20 cellular contexts compared by ENCODE assay signal in the genomic region with DNA sequence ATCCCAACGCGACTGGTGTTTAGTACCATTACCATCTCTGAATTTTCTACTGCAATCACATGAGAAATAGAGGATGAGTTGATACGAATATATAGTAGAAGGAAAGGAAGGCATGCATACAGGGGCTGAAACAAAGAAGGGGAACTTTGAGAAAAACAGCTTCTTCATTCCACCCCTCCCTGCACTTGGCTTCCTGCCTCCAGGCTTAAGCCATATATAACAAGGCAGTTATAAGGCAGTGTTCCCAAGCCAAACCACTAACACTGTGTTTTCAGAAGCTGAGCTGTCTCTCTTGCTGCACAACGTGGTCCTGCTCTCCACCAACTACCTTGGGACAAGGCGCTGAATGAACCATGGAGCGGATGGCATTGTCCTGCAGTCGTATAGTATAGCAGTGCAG. TPM values are rescaled to one million over a fixed set of nuclear protein-coding genes. Genes with fewer than 3 reads are reported as not detected.
A peak's percentile ranks its signal among the peaks of the same experiment; 100 is the strongest.
DNase-seq lines count a peak whose midpoint lies in the region; ATAC-seq and TF ChIP-seq lines count a peak whose summit lies in the region.
"Had no signal": no experiment of that assay in that cellular context is flagged by ENCODE, and none has a peak within 500 bp of the region (broad histone marks: within the 10 kb centered on the region; RNA-seq: fewer than 3 reads in every experiment).

No MANE protein-coding gene starts in this region.

- no peak for ATAC-seq in activated CD8-positive, alpha-beta T cell treated with anti-CD3 and anti-CD28 coated beads, Interleukin-2, amount 10 ng/mL, durations not matched to agents 7 days and 5 days
- no peak for ATAC-seq in GM19351 (IDR thresholded peaks at IDR 0.05; ENCODE audit: unreplicated experiment)
- ATAC-seq: CD8-positive, alpha-beta T cell; GM12878; HCT116; PC-3 had no signal

- intact Hi-C loops in CD14-positive monocyte (cut with micrococcal nuclease): loop anchor here in 1 of 2 donors (10.0 kb wide), 1 partner anchor 286 kb away; the partner anchor contains the start of gene CELA1
- intact Hi-C loops in vagina (cut with DNase I): no loop called here

- peak overlapping the region; percentile 53 for H3K27ac ChIP-seq in 22Rv1
- no peak overlapping the region for H3K27ac ChIP-seq in vagina
- H3K27ac ChIP-seq: GM23248, HL-60 had no signal

- H3K9me3 ChIP-seq in vagina: no peaks in the 10 kb centered on the region
- H3K9me3 ChIP-seq: BE2C had no signal

- H3K4me3 Mint-ChIP-seq in CD14-positive monocyte (no peak overlapping the region), glutamatergic neuron (ENCODE audit: unreplicated experiment) (no peak overlapping the region)
- no peak overlapping the region for H3K4me3 Mint-ChIP-seq in activated CD8-positive, alpha-beta T cell treated with anti-CD3 and anti-CD28 coated beads, Interleukin-2, amount 10 ng/mL, durations not matched to agents 7 days and 5 days
- H3K4me3 Mint-ChIP-seq: CD8-positive, alpha-beta T cell had no signal

- POLR2A ChIA-PET in activated CD8-positive, alpha-beta T cell treated with anti-CD3 and anti-CD28 coated beads, Interleukin-2, amount 10 ng/mL, durations not matched to agents 7 days and 5 days (lab: Charles Lee): interaction anchor here (0.5 kb wide), 1 partner anchor 242 kb away, joined by 3 read pairs; no protein-coding TSS in a partner anchor

- TF ChIP-seq CTCF in 22Rv1 (IDR thresholded peaks at IDR 0.05): no peak
- no peak for TF ChIP-seq CTCF in CD14-positive monocyte (IDR thresholded peaks at IDR 0.05)
- TF ChIP-seq CTCF in glutamatergic neuron (IDR thresholded peaks at IDR 0.05; ENCODE audit: partially characterized antibody, unreplicated experiment): no peak
- no peak for TF ChIP-seq CTCF in vagina (IDR thresholded peaks at IDR 0.05)

- DNase-seq in CD14-positive monocyte (ENCODE audit: low spot score) (no peak), glutamatergic neuron (no peak), NCI-H524 (lab: John Stamatoyannopoulos, UW) (no peak), vagina (ENCODE audit: extremely low spot score in 2 of 2) (no peak), cerebellum (ENCODE audit: low spot score) (no peak)
- no peak for DNase-seq in activated CD8-positive, alpha-beta T cell treated with anti-CD3 and anti-CD28 coated beads, Interleukin-2, amount 10 ng/mL, durations not matched to agents 7 days and 5 days
- DNase-seq: BE2C; CD8-positive, alpha-beta T cell; DND-41; GM23248; NCI-H1417 treated with DMSO at 0.1 percent for 48 hours; NCI-H1930; NCI-H446; NCI-H748 treated with DMSO at 0.1 percent for 48 hours; PC-3 had no signal

- no peaks in the 10 kb centered on the region for H3K27me3 ChIP-seq in vagina
- H3K27me3 ChIP-seq: BE2C had no signal

- H3K4me1 Mint-ChIP-seq in CD14-positive monocyte: peaks cover 13% of the 10 kb centered on the region
- H3K4me1 Mint-ChIP-seq in activated CD8-positive, alpha-beta T cell treated with anti-CD3 and anti-CD28 coated beads, Interleukin-2, amount 10 ng/mL, durations not matched to agents 7 days and 5 days (ENCODE audit: low read depth): peaks cover 2% of the 10 kb centered on the region
- no peaks in the 10 kb centered on the region for H3K4me1 Mint-ChIP-seq in glutamatergic neuron (ENCODE audit: low read depth, unreplicated experiment)

- H3K36me3 Mint-ChIP-seq in CD14-positive monocyte: peaks cover 76 to 93% of the 10 kb centered on the region in 2 donors
- peaks cover 66% of the 10 kb centered on the region for H3K36me3 Mint-ChIP-seq in activated CD8-positive, alpha-beta T cell treated with anti-CD3 and anti-CD28 coated beads, Interleukin-2, amount 10 ng/mL, durations not matched to agents 7 days and 5 days (ENCODE audit: low read depth)
- no peaks in the 10 kb centered on the region for H3K36me3 Mint-ChIP-seq in glutamatergic neuron (ENCODE audit: unreplicated experiment)

- H3K4me3 ChIP-seq in vagina: no peak overlapping the region
- H3K4me3 ChIP-seq: GM12878, GM23248 had no signal

- CTCF ChIA-PET in activated CD8-positive, alpha-beta T cell treated with anti-CD3 and anti-CD28 coated beads, Interleukin-2, amount 10 ng/mL, durations not matched to agents 7 days and 5 days (lab: Charles Lee): interaction anchor here (0.7 kb wide), 1 partner anchor 187 kb away, joined by 3 read pairs; no protein-coding TSS in a partner anchor

- H3K27ac Mint-ChIP-seq in CD14-positive monocyte (peak overlapping the region in 4 of 7 donors; percentile 7 to 66 (median 50)), glutamatergic neuron (ENCODE audit: unreplicated experiment) (peak overlapping the region; percentile 22)
- H3K27ac Mint-ChIP-seq in activated CD8-positive, alpha-beta T cell treated with anti-CD3 and anti-CD28 coated beads, Interleukin-2, amount 10 ng/mL, durations not matched to agents 7 days and 5 days: peak overlapping the region; percentile 28
- H3K27ac Mint-ChIP-seq: CD8-positive, alpha-beta T cell had no signal

- no peaks in the 10 kb centered on the region for H3K4me1 ChIP-seq in vagina
- H3K4me1 ChIP-seq: BE2C had no signal

- H3K9me3 Mint-ChIP-seq in CD14-positive monocyte: no peaks in the 10 kb centered on the region
- H3K9me3 Mint-ChIP-seq in activated CD8-positive, alpha-beta T cell treated with anti-CD3 and anti-CD28 coated beads, Interleukin-2, amount 10 ng/mL, durations not matched to agents 7 days and 5 days (ENCODE audit: insufficient read depth): no peaks in the 10 kb centered on the region
- H3K9me3 Mint-ChIP-seq in glutamatergic neuron (ENCODE audit: unreplicated experiment): peaks cover 1% of the 10 kb centered on the region
- H3K9me3 Mint-ChIP-seq: CD8-positive, alpha-beta T cell had no signal

- H3K36me3 ChIP-seq in vagina: peaks cover 0 to 76% of the 10 kb centered on the region in 2 donors

- TF ChIP-seq POLR2A in vagina (IDR thresholded peaks at IDR 0.05): no peak

- no peaks in the 10 kb centered on the region for H3K27me3 Mint-ChIP-seq in CD14-positive monocyte (ENCODE audit: low read depth in 3 of 3)
- no peaks in the 10 kb centered on the region for H3K27me3 Mint-ChIP-seq in activated CD8-positive, alpha-beta T cell treated with anti-CD3 and anti-CD28 coated beads, Interleukin-2, amount 10 ng/mL, durations not matched to agents 7 days and 5 days (ENCODE audit: low read depth)
- no peaks in the 10 kb centered on the region for H3K27me3 Mint-ChIP-seq in glutamatergic neuron (ENCODE audit: unreplicated experiment)

RNA-seq across cellular contexts. Expression of gene LETMD1, which starts 11.0 kb away (rescaled TPM):
- polyA plus RNA-seq in CD14-positive monocyte: 10 to 100 TPM; 13.2 to 16.8 TPM
- total RNA-seq in activated CD8-positive, alpha-beta T cell treated with anti-CD3 and anti-CD28 coated beads, Interleukin-2, amount 10 ng/mL, durations not matched to agents 7 days and 5 days: 10 to 100 TPM; 60.1 to 69.7 TPM
- total RNA-seq in glutamatergic neuron (ENCODE audit: unreplicated experiment) (37.1 TPM), vagina (64.3 TPM), cerebellum (64.0 TPM)

RNA-seq across cellular contexts. Expression of gene CSRNP2, which starts 24.3 kb away (rescaled TPM):
- 1 to 10 TPM; 1.7 to 2.6 TPM for polyA plus RNA-seq in CD14-positive monocyte
- total RNA-seq in activated CD8-positive, alpha-beta T cell treated with anti-CD3 and anti-CD28 coated beads, Interleukin-2, amount 10 ng/mL, durations not matched to agents 7 days and 5 days: 10 to 100 TPM; 13.4 to 13.7 TPM
- total RNA-seq in glutamatergic neuron (ENCODE audit: unreplicated experiment) (90.6 TPM), vagina (19.9 TPM), cerebellum (62.9 TPM)

RNA-seq across cellular contexts. Expression of gene SLC11A2, which starts 32.9 kb away (rescaled TPM):
- polyA plus RNA-seq in CD14-positive monocyte: 10 to 100 TPM; 11.7 to 14.9 TPM
- total RNA-seq in activated CD8-positive, alpha-beta T cell treated with anti-CD3 and anti-CD28 coated beads, Interleukin-2, amount 10 ng/mL, durations not matched to agents 7 days and 5 days: 10 to 100 TPM; 29.9 to 36.1 TPM
- total RNA-seq in glutamatergic neuron (ENCODE audit: unreplicated experiment): 41.1 TPM
- total RNA-seq in vagina: 40.8 TPM
- total RNA-seq in cerebellum: 71.0 TPM
